Comparison of ENCODE assay signal across 8 cellular contexts in the genomic region with DNA sequence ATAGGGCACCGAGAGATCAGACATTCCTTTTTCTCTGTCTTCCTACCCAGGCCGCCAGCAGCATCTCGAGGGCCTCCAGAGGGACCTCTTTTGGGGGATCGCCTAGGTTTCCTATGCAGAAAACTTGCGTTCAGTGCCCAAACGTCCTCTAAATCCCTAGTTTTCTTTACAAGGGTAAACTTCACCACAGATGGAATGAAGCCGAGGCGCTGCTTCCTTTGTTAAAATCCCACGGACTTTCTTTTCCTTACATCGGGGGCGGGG. TPM values are rescaled to one million over a fixed set of nuclear protein-coding genes. Genes with fewer than 3 reads are reported as not detected.
DNase-seq lines count a peak whose midpoint lies in the region; ATAC-seq lines count a peak whose summit lies in the region.

No MANE protein-coding gene starts in this region.

- peak; percentile 52 for DNase-seq in NCI-H2227 (lab: John Stamatoyannopoulos, UW; ENCODE audit: unreplicated experiment)
- DNase-seq in NCI-H2227 treated with DMSO at 0.1 percent for 48 hours (lab: John Stamatoyannopoulos, UW) = no peak
- DNase-seq in activated CD8-positive, alpha-beta T cell treated with anti-CD3 and anti-CD28 coated beads, Interleukin-2, amount 10 ng/mL, durations not matched to agents 7 days and 5 days = no peak
- DNase-seq in stimulated activated naive CD8-positive, alpha-beta T cell treated with anti-CD3 and anti-CD28 coated beads, Interleukin-15, amount 100 ng/mL, for 72 hours = no peak
- DNase-seq in HPDE6-E6E7 (ENCODE audit: extremely low spot score) = no peak
- no peak for DNase-seq in SKM-1 (lab: John Stamatoyannopoulos, UW; ENCODE audit: unreplicated experiment)

- CTCF ChIA-PET in activated CD8-positive, alpha-beta T cell treated with anti-CD3 and anti-CD28 coated beads, Interleukin-2, amount 10 ng/mL, durations not matched to agents 7 days and 5 days (lab: Charles Lee) = interaction anchor here (1.6 kb wide), 1 partner anchor 114 kb away, joined by 5 read pairs; no protein-coding TSS in a partner anchor

- POLR2A ChIA-PET in activated CD8-positive, alpha-beta T cell treated with anti-CD3 and anti-CD28 coated beads, Interleukin-2, amount 10 ng/mL, durations not matched to agents 7 days and 5 days (lab: Charles Lee) = interaction anchor here (0.8 to 1.7 kb wide), 3 partner anchors 34 to 167 kb away, joined by 3 to 8 read pairs (median 4); no protein-coding TSS in a partner anchor

- no peak for ATAC-seq in activated CD8-positive, alpha-beta T cell treated with anti-CD3 and anti-CD28 coated beads, Interleukin-2, amount 10 ng/mL, durations not matched to agents 7 days and 5 days
- ATAC-seq in stimulated activated naive CD8-positive, alpha-beta T cell treated with anti-CD3 and anti-CD28 coated beads, Interleukin-15, amount 100 ng/mL, for 72 hours = no peak
- ATAC-seq in GM18873 (IDR thresholded peaks at IDR 0.05; ENCODE audit: low FRiP score, unreplicated experiment) = no peak

- H3K9me3 Mint-ChIP-seq in activated CD8-positive, alpha-beta T cell treated with anti-CD3 and anti-CD28 coated beads, Interleukin-2, amount 10 ng/mL, durations not matched to agents 7 days and 5 days (ENCODE audit: insufficient read depth) = no peaks in the 10 kb centered on the region
- H3K9me3 Mint-ChIP-seq in stimulated activated naive CD8-positive, alpha-beta T cell treated with anti-CD3 and anti-CD28 coated beads, Interleukin-15, amount 100 ng/mL, for 72 hours = no peaks in the 10 kb centered on the region

- peaks cover 48% of the 10 kb centered on the region for H3K4me1 Mint-ChIP-seq in activated CD8-positive, alpha-beta T cell treated with anti-CD3 and anti-CD28 coated beads, Interleukin-2, amount 10 ng/mL, durations not matched to agents 7 days and 5 days (ENCODE audit: low read depth)
- H3K4me1 Mint-ChIP-seq in stimulated activated naive CD8-positive, alpha-beta T cell treated with anti-CD3 and anti-CD28 coated beads, Interleukin-15, amount 100 ng/mL, for 72 hours = peaks cover 57% of the 10 kb centered on the region

- peak overlapping the region; percentile 94 for H3K27ac Mint-ChIP-seq in activated CD8-positive, alpha-beta T cell treated with anti-CD3 and anti-CD28 coated beads, Interleukin-2, amount 10 ng/mL, durations not matched to agents 7 days and 5 days
- H3K27ac Mint-ChIP-seq in stimulated activated naive CD8-positive, alpha-beta T cell treated with anti-CD3 and anti-CD28 coated beads, Interleukin-15, amount 100 ng/mL, for 72 hours = peak overlapping the region; percentile 64 to 95

- H3K27me3 Mint-ChIP-seq in activated CD8-positive, alpha-beta T cell treated with anti-CD3 and anti-CD28 coated beads, Interleukin-2, amount 10 ng/mL, durations not matched to agents 7 days and 5 days (ENCODE audit: low read depth) = peaks cover 9% of the 10 kb centered on the region
- H3K27me3 Mint-ChIP-seq in stimulated activated naive CD8-positive, alpha-beta T cell treated with anti-CD3 and anti-CD28 coated beads, Interleukin-15, amount 100 ng/mL, for 72 hours = no peaks in the 10 kb centered on the region

- peaks cover 35% of the 10 kb centered on the region for H3K36me3 Mint-ChIP-seq in activated CD8-positive, alpha-beta T cell treated with anti-CD3 and anti-CD28 coated beads, Interleukin-2, amount 10 ng/mL, durations not matched to agents 7 days and 5 days (ENCODE audit: low read depth)

- peak overlapping the region; percentile 98 for H3K4me3 Mint-ChIP-seq in activated CD8-positive, alpha-beta T cell treated with anti-CD3 and anti-CD28 coated beads, Interleukin-2, amount 10 ng/mL, durations not matched to agents 7 days and 5 days
- H3K4me3 Mint-ChIP-seq in stimulated activated naive CD8-positive, alpha-beta T cell treated with anti-CD3 and anti-CD28 coated beads, Interleukin-15, amount 100 ng/mL, for 72 hours = peak overlapping the region; percentile 84 to 87

- H3K4me3 ChIP-seq in iPS-18c (ENCODE audit: insufficient read depth, low read depth, low read length) = peak overlapping the region; percentile 89

- H3K9me3 ChIP-seq in iPS-18c (ENCODE audit: control insufficient read depth, insufficient read depth, low read length) = no peaks in the 10 kb centered on the region

RNA-seq across cellular contexts. Expression of a gene that starts 1.0 kb away (rescaled TPM):
- total RNA-seq in activated CD8-positive, alpha-beta T cell treated with anti-CD3 and anti-CD28 coated beads, Interleukin-2, amount 10 ng/mL, durations not matched to agents 7 days and 5 days = 10 to 100 TPM; 81.1 to 90.3 TPM
